In the genomic region with DNA sequence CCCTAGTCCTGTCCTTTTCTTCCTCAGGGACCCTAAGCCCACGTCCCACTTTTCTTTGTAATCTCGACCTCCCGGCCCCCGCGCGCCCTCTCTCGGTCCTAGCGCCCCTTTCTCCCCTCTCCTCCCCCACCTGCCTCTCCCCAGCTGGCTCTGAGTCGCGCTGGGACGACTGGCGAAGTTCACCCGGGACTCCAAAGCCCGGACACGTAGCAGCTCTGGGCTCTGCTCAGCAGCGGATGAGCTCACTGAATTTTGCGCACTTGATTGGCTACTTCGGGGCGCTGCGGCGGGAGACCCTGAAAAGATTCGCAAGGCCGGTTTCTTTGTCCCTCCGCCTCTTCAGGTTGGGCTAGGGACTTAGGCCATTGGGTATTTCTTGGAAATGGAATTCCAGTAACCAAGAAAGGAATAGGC, we compare ENCODE assay signal across 7 cellular contexts. TPM values are rescaled to one million over a fixed set of nuclear protein-coding genes. Genes with fewer than 3 reads are reported as not detected.
DNase-seq lines count a peak whose midpoint lies in the region; ATAC-seq lines count a peak whose summit lies in the region.

No MANE protein-coding gene starts in this region.

- peak; percentile 22 for DNase-seq in NCI-H510A (lab: John Stamatoyannopoulos, UW)
- DNase-seq in myocyte (ENCODE audit: low read depth), result peak; percentile 73
- no peak for DNase-seq in NCI-H146 (lab: John Stamatoyannopoulos, UW)

- ATAC-seq in GM18517 (IDR thresholded peaks at IDR 0.05; ENCODE audit: unreplicated experiment) (peak; percentile 64), HG02588 (IDR thresholded peaks at IDR 0.05; ENCODE audit: unreplicated experiment) (peak; percentile 93), esophagus mucosa (peak; percentile 35), GM21447 (IDR thresholded peaks at IDR 0.05; ENCODE audit: unreplicated experiment) (no peak)

RNA-seq across cellular contexts. Expression of a gene that starts 16.3 kb away (rescaled TPM):
- total RNA-seq in esophagus mucosa (17.6 TPM), myocyte (0.78 TPM in 1 of 2 replicates, not detected in the other)
- 0.19 TPM for polyA plus RNA-seq in myocyte (2012)

RNA-seq across cellular contexts. Expression of a gene that starts 17.0 kb away (rescaled TPM):
- total RNA-seq in esophagus mucosa (0.48 TPM), myocyte (1.4 and 2.5 TPM in 2 replicates)
- 8.0 TPM for polyA plus RNA-seq in myocyte (2012)

Comparison
In these comparisons a context has a peak if more than half of its experiments do, and no peak if none do; other contexts are left out.
1. RNA of a gene that starts 16.3 kb away (total RNA-seq): 17.6 TPM in esophagus mucosa (single experiment); 0.78 TPM in myocyte; every median in the first group is over 10 times any median in the second.